Comparison of ENCODE assay signal across 11 cellular contexts in the genomic region with DNA sequence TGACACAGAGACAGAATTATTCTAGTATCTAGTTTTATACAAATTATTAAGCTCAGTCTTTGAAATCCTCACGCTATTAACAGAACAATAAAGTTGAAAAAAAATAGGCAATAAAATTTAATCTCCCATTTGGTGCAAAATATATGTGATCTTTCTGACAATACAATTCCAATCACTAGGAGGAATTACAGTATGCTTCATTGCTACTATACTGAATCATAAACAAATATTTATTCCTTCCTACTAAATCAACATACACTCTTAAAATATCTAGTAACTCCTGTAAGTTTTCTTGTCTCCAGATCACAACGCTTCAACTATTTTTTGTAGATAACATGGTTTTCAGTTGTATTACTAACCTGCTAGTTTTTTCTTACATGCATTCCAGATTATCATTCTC.
"Had no signal": no experiment of that assay in that cellular context is flagged by ENCODE, and none has a peak within 500 bp of the region (broad histone marks: within the 10 kb centered on the region; RNA-seq: fewer than 3 reads in every experiment).

No MANE protein-coding gene starts in this region.

- H3K4me2 ChIP-seq: GM23338 had no signal

- ATAC-seq: GM23338, HCT116 had no signal

- H3K36me3 ChIP-seq: HAP-1 had no signal

- DNase-seq: GM23248, GOT3, H7, H9, HCEC 1CT, HFFc6 had no signal

- H2AFZ ChIP-seq: GM23248, GM23338 had no signal

- H3K27ac ChIP-seq: GM23248 had no signal

- FAIRE-seq: H1, H54 had no signal

- H3K9ac ChIP-seq: GM23248 had no signal

- H3K9me3 ChIP-seq: HAP-1 had no signal

- H3K4me1 ChIP-seq: HAP-1 had no signal

- H3K4me3 ChIP-seq: GM23248, GM23338, HAP-1 had no signal
